ENCODE assay signal across 8 cellular contexts in genomic region chr11:69674886-69675714, GRCh38. TPM values are rescaled to one million over a fixed set of nuclear protein-coding genes. Genes with fewer than 3 reads are reported as not detected.
A peak's percentile ranks its signal among the peaks of the same experiment; 100 is the strongest.
DNase-seq lines count a peak whose midpoint lies in the region; ATAC-seq and TF ChIP-seq lines count a peak whose summit lies in the region.

TSS of gene LTO1 (minus strand) at chr11:69675353. CDS start at chr11:69675239, 114 bp downstream.

- H3K27ac ChIP-seq in CD4-positive, CD25-positive, alpha-beta regulatory T cell (ENCODE audit: insufficient read depth, low read length, poor library complexity, severe bottlenecking) = peak within 1 kb of the TSS; percentile 74
- H3K27ac ChIP-seq in ectodermal cell (ENCODE audit: insufficient read depth, low read depth, low read length, poor library complexity, severe bottlenecking) = peak within 1 kb of the TSS; percentile 13
- H3K27ac ChIP-seq in lower lobe of right lung = peak within 1 kb of the TSS; percentile 91

- no peaks in the 10 kb centered on the region for H3K9me3 Mint-ChIP-seq in CD4-positive, CD25-positive, alpha-beta regulatory T cell

- no peaks in the 10 kb centered on the region for H3K9me3 ChIP-seq in CD4-positive, CD25-positive, alpha-beta regulatory T cell (ENCODE audit: control insufficient read depth in 2 of 2, low read length in 2 of 2)
- H3K9me3 ChIP-seq in ectodermal cell (ENCODE audit: control insufficient read depth, low read length) (no peaks in the 10 kb centered on the region), lower lobe of right lung (no peaks in the 10 kb centered on the region)

- H3K4me1 ChIP-seq in CD4-positive, CD25-positive, alpha-beta regulatory T cell (ENCODE audit: control insufficient read depth, insufficient read depth, low read length, poor library complexity, severe bottlenecking) = peaks cover 25% of the 10 kb centered on the region
- H3K4me1 ChIP-seq in ectodermal cell (ENCODE audit: control insufficient read depth, insufficient read depth, low read length) = peaks cover 9% of the 10 kb centered on the region
- H3K4me1 ChIP-seq in lower lobe of right lung = peaks cover 24% of the 10 kb centered on the region

- H3K4me1 Mint-ChIP-seq in CD4-positive, CD25-positive, alpha-beta regulatory T cell = peaks cover 0 to 47% (median 19%) of the 10 kb centered on the region in 4 donors

- peaks cover 17% of the 10 kb centered on the region for H3K27me3 Mint-ChIP-seq in CD4-positive, CD25-positive, alpha-beta regulatory T cell

- no peak for TF ChIP-seq CTCF in lower lobe of right lung (IDR thresholded peaks at IDR 0.05)

- intact Hi-C loops in lower lobe of right lung (cut with DNase I) = no loop called here

- DNase-seq in CD4-positive, CD25-positive, alpha-beta regulatory T cell = peak; percentile 91 to 94 (median 93)
- DNase-seq in HPDE6-E6E7 (ENCODE audit: extremely low spot score) (peak; percentile 95), NK-92 (lab: John Stamatoyannopoulos, UW; ENCODE audit: unreplicated experiment) (peak; percentile 45), lower lobe of right lung (peak; percentile 98)
- peak; percentile 86 to 97 for DNase-seq in activated CD8-positive, alpha-beta memory T cell treated with anti-CD3 and anti-CD28 coated beads for 1 hour (ENCODE audit: extremely low read depth in 1 of 2, low read depth in 1 of 2)
- DNase-seq in stimulated activated CD4-positive, alpha-beta T cell treated with anti-CD3 and anti-CD28 coated beads, TNF-alpha, amount 100 ng/mL, for 1 hour (ENCODE audit: low read depth in 3 of 3, low spot score in 1 of 3) = peak; percentile 89 to 96 (median 91)

- H3K4me3 ChIP-seq in CD4-positive, CD25-positive, alpha-beta regulatory T cell (ENCODE audit: low read depth, low read length) = peak within 1 kb of the TSS; percentile 80
- peak within 1 kb of the TSS; percentile 97 for H3K4me3 ChIP-seq in ectodermal cell (ENCODE audit: insufficient read depth, low read depth, low read length)
- H3K4me3 ChIP-seq in lower lobe of right lung = peak within 1 kb of the TSS; percentile 99

- peaks cover 20% of the 10 kb centered on the region for H3K36me3 ChIP-seq in CD4-positive, CD25-positive, alpha-beta regulatory T cell (ENCODE audit: control insufficient read depth, insufficient read depth, low read length)
- H3K36me3 ChIP-seq in ectodermal cell (ENCODE audit: control insufficient read depth, insufficient read depth, low read length) (no peaks in the 10 kb centered on the region), lower lobe of right lung (peaks cover 31% of the 10 kb centered on the region)

- peak within 1 kb of the TSS; percentile 93 to 99 (median 97) for H3K4me3 Mint-ChIP-seq in CD4-positive, CD25-positive, alpha-beta regulatory T cell

- peak within 1 kb of the TSS; percentile 83 to 95 (median 93) for H3K27ac Mint-ChIP-seq in CD4-positive, CD25-positive, alpha-beta regulatory T cell

- WGBS in ectodermal cell, 2 experiments = 9% methylated on average over 72 of the region's 72 CpGs

- ATAC-seq in CD4-positive, CD25-positive, alpha-beta regulatory T cell (ENCODE audit: low read depth in 2 of 2) = peak; percentile 93 to 95
- ATAC-seq in GM19452 (IDR thresholded peaks at IDR 0.05; ENCODE audit: unreplicated experiment) = peak; percentile 78
- ATAC-seq in lower lobe of right lung = peak; percentile 99 to 100

- H3K27me3 ChIP-seq in CD4-positive, CD25-positive, alpha-beta regulatory T cell (ENCODE audit: control insufficient read depth, insufficient read depth, low read length) = no peaks in the 10 kb centered on the region
- H3K27me3 ChIP-seq in ectodermal cell (ENCODE audit: control insufficient read depth, insufficient read depth, low read length, poor library complexity, severe bottlenecking) (no peaks in the 10 kb centered on the region), lower lobe of right lung (ENCODE audit: low read depth) (no peaks in the 10 kb centered on the region)

- peaks cover 13% of the 10 kb centered on the region for H3K36me3 Mint-ChIP-seq in CD4-positive, CD25-positive, alpha-beta regulatory T cell

RNA-seq across cellular contexts. Expression of gene LTO1, which starts in this region (rescaled TPM):
- total RNA-seq in CD4-positive, CD25-positive, alpha-beta regulatory T cell = 37.6 TPM
- polyA plus RNA-seq in CD4-positive, CD25-positive, alpha-beta regulatory T cell = 10 to 100 TPM; 15.5 to 23.3 (median 17.6) TPM
- polyA plus RNA-seq in ectodermal cell (2013, experiment 1 of 4) = 24.9 TPM
- polyA plus RNA-seq in ectodermal cell (2013, experiment 2 of 4) = 28.3 TPM
- 19.9 TPM for polyA plus RNA-seq in ectodermal cell (2013, experiment 3 of 4)
- 21.5 TPM for polyA plus RNA-seq in ectodermal cell (2013, experiment 4 of 4)
- total RNA-seq in lower lobe of right lung = 23.7 TPM

Comparison
In these comparisons a context has a peak if more than half of its experiments do, and no peak if none do; other contexts are left out.
1. Peak in every context shown above with its lines: DNase-seq, ATAC-seq, H3K4me3 ChIP-seq and H3K27ac ChIP-seq.
2. DNase-seq: peak in every context shown above with its lines; median percentile 98 in lower lobe of right lung; 95 in HPDE6-E6E7; 93 in CD4-positive, CD25-positive, alpha-beta regulatory T cell; 92 in activated CD8-positive, alpha-beta memory T cell treated with anti-CD3 and anti-CD28 coated beads for 1 hour; 91 in stimulated activated CD4-positive, alpha-beta T cell treated with anti-CD3 and anti-CD28 coated beads, TNF-alpha, amount 100 ng/mL, for 1 hour; 45 in NK-92.
3. H3K27ac ChIP-seq: peak in every context shown above with its lines; median percentile 91 in lower lobe of right lung; 74 in CD4-positive, CD25-positive, alpha-beta regulatory T cell; 13 in ectodermal cell.